In the genomic region with DNA sequence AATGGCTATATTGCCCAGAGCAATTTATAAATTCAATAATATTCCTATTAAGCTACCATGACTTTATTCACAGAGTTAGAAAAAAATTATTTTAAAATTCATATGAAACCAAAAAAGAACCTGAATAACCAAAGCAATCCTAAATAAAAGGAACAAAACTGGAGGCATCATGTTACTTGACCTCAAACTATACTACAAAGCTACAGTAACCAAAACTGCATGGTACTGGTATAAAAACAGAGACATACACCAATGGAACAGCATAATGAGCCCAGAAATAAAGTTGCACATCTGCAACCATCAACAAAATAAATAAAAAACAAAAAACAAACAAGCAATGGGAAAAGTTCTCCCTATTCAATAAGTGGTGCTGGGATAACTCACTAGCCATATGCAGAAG, we compare ENCODE assay signal across 26 cellular contexts.
"Had no signal": no experiment of that assay in that cellular context is flagged by ENCODE, and none has a peak within 500 bp of the region (broad histone marks: within the 10 kb centered on the region; RNA-seq: fewer than 3 reads in every experiment).

No MANE protein-coding gene starts in this region.

- FAIRE-seq: small intestine, urothelium cell line had no signal

- H2AFZ ChIP-seq: neural progenitor cell, parathyroid adenoma had no signal

- H3K4me3 ChIP-seq: neural progenitor cell, ovary, psoas muscle, right lobe of liver, sigmoid colon, stomach, thoracic aorta, thyroid gland, tibial nerve, upper lobe of left lung, vagina had no signal

- H3K4me1 ChIP-seq: neural progenitor cell, parathyroid adenoma, psoas muscle, right lobe of liver, sigmoid colon, stomach, thyroid gland, tibial nerve, upper lobe of left lung, vagina had no signal

- H3K36me3 ChIP-seq: ovary, right lobe of liver, sigmoid colon, stomach, thoracic aorta, thyroid gland, tibial nerve, upper lobe of left lung, vagina had no signal

- H3K9ac ChIP-seq: neural progenitor cell, parathyroid adenoma had no signal

- H3K27me3 ChIP-seq: neural progenitor cell, ovary, right lobe of liver, sigmoid colon, stomach, thyroid gland, tibial nerve, upper lobe of left lung, vagina had no signal

- DNase-seq: natural killer cell; occipital lobe; ovary; posterior cingulate gyrus; psoas muscle; right cardiac atrium; right lobe of liver; sigmoid colon; small intestine; stimulated activated CD4-positive, alpha-beta T cell treated with anti-CD3 and anti-CD28 coated beads, Interleukin-15, amount 100 ng/mL, for 24 hours; stimulated activated CD4-positive, alpha-beta T cell treated with anti-CD3 and anti-CD28 coated beads, Interleukin-2, amount 100 ng/mL, for 24 hours; stimulated activated CD4-positive, alpha-beta T cell treated with anti-CD3 and anti-CD28 coated beads, Interleukin-2, amount 100 ng/mL, for 48 hours; stimulated activated CD4-positive, alpha-beta T cell treated with anti-CD3 and anti-CD28 coated beads, Interleukin-4, amount 100 ng/mL, for 24 hours; stimulated activated naive B cell treated with anti-CD40 and anti-IgM and Interleukin-4, amounts not matched to agents 10 μg/mL and 1 μg/mL and 100 μg/mL, for 72 hours; stimulated activated naive CD4-positive, alpha-beta T cell treated with Interleukin-2 at 50 U/mL for 16 hours; stomach; thyroid gland; trophoblast cell; upper lobe of left lung had no signal

- H3K4me2 ChIP-seq: neural progenitor cell had no signal

- H3K27ac ChIP-seq: neural progenitor cell, ovary, parathyroid adenoma, psoas muscle, right lobe of liver, sigmoid colon, stomach, thoracic aorta, thyroid gland, tibial nerve, upper lobe of left lung, vagina had no signal

- ATAC-seq: natural killer cell; psoas muscle; right cardiac atrium; right lobe of liver; stimulated activated effector memory CD8-positive, alpha-beta T cell treated with anti-CD3 and anti-CD28 coated beads, Interleukin-12 subunit alpha, Interleukin-12 subunit beta, amount 100 ng/mL, for 72 hours; stimulated activated naive B cell treated with anti-CD40 and anti-IgM and Interleukin-4, amounts not matched to agents 10 μg/mL and 1 μg/mL and 100 μg/mL, for 72 hours had no signal

- H3K79me2 ChIP-seq: parathyroid adenoma had no signal

- H3K9me3 ChIP-seq: ovary, right lobe of liver, thoracic aorta, thyroid gland, vagina had no signal
